Comparison of ENCODE assay signal across 31 cellular contexts in the genomic region with DNA sequence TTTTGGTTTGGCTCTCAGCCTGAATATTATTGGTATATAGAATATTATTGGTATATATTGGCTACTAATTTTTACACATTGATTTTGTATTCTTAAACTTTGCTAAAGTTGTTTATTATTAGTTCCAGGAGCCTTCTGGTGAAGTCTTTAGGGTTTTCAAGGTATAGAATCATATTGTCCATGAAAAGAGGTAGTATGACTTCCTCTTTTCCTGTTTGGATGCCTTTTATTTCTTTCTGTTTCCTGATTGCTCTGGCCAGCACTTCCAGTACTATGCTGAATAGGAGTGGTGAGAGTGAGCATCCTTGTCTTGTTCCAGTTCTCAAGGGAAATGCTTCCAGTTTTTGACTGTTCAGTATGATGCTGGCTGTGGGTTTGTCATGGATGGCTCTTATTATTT.
"Had no signal": no experiment of that assay in that cellular context is flagged by ENCODE, and none has a peak within 500 bp of the region (broad histone marks: within the 10 kb centered on the region; RNA-seq: fewer than 3 reads in every experiment).

No MANE protein-coding gene starts in this region.

- H3K79me2 ChIP-seq: hepatocyte had no signal

- H3K27ac ChIP-seq: adrenal gland, body of pancreas, epithelial cell of prostate, esophagus squamous epithelium, gastroesophageal sphincter, heart right ventricle, hepatocyte had no signal

- H3K4me1 ChIP-seq: body of pancreas, gastroesophageal sphincter had no signal

- FAIRE-seq: endothelial cell of umbilical vein had no signal

- H3K27me3 ChIP-seq: adrenal gland, body of pancreas, esophagus squamous epithelium, gastroesophageal sphincter, heart right ventricle, hepatocyte had no signal

- H3K4me3 ChIP-seq: adrenal gland, body of pancreas, esophagus squamous epithelium, gastroesophageal sphincter, heart right ventricle, hepatocyte had no signal

- ATAC-seq: activated CD4-positive, alpha-beta T cell treated with anti-CD3 and anti-CD28 coated beads for 36 hours; activated CD8-positive, alpha-beta memory T cell treated with anti-CD3 and anti-CD28 coated beads, Interleukin-2, amount 10 ng/mL, durations not matched to agents 7 days and 5 days; activated CD8-positive, alpha-beta T cell treated with anti-CD3 and anti-CD28 coated beads, Interleukin-2, amount 10 ng/mL, durations not matched to agents 7 days and 5 days; activated naive CD8-positive, alpha-beta T cell treated with anti-CD3 and anti-CD28 coated beads, Interleukin-2, amount 50 U/mL, for 24 hours; body of pancreas; effector memory CD8-positive, alpha-beta T cell; gastroesophageal sphincter; heart right ventricle had no signal

- H3K36me3 ChIP-seq: adrenal gland, esophagus squamous epithelium, gastroesophageal sphincter, heart right ventricle had no signal

- H3K9me3 ChIP-seq: adrenal gland, body of pancreas, esophagus squamous epithelium, gastroesophageal sphincter had no signal

- DNase-seq: activated CD4-positive, alpha-beta memory T cell treated with anti-CD3 and anti-CD28 coated beads for 36 hours; activated CD4-positive, alpha-beta T cell treated with anti-CD3 and anti-CD28 coated beads for 36 hours; activated CD4-positive, alpha-beta T cell treated with anti-CD3 and anti-CD28 coated beads, Interleukin-2, amount 10 ng/mL, durations not matched to agents 24 days and 14 days; activated CD4-positive, CD25-positive, alpha-beta regulatory T cell; activated CD4-positive, CD25-positive, alpha-beta regulatory T cell treated with anti-CD3 and anti-CD28 coated beads, Interleukin-2, amount 50 U/mL, for 72 hours; activated CD8-positive, alpha-beta memory T cell treated with anti-CD3 and anti-CD28 coated beads, Interleukin-2, amount 10 ng/mL, durations not matched to agents 7 days and 5 days; activated CD8-positive, alpha-beta memory T cell treated with anti-CD3 and anti-CD28 coated beads, Interleukin-2, amount 50 U/mL, for 4 hours; activated CD8-positive, alpha-beta T cell treated with anti-CD3 and anti-CD28 coated beads, Interleukin-2, amount 10 ng/mL, durations not matched to agents 7 days and 5 days; activated effector memory CD4-positive, alpha-beta T cell treated with anti-CD3 and anti-CD28 coated beads, Interleukin-2, amount 50 U/mL, for 16 hours; activated naive CD4-positive, alpha-beta T cell treated with anti-CD3 and anti-CD28 coated beads for 36 hours; activated naive CD8-positive, alpha-beta T cell treated with anti-CD3 and anti-CD28 coated beads for 36 hours; activated naive CD8-positive, alpha-beta T cell treated with anti-CD3 and anti-CD28 coated beads, Interleukin-2, amount 50 U/mL, for 24 hours; activated T-cell treated with anti-CD3 and anti-CD28 coated beads, Interleukin-2, amount 50 U/mL, for 1 hour; activated T-cell treated with anti-CD3 and anti-CD28 coated beads, Interleukin-2, amount 50 U/mL, for 48 hours; adrenal gland; amygdala; aorta; body of pancreas; caudate nucleus; cortex of kidney; dermis blood vessel endothelial cell; effector CD4-positive, alpha-beta T cell; effector memory CD8-positive, alpha-beta T cell; esophagus squamous epithelium; foreskin melanocyte; heart right ventricle; T1000 had no signal

- H2AFZ ChIP-seq: hepatocyte had no signal

- H3K4me2 ChIP-seq: hepatocyte had no signal
